In genomic region chr4:5452156-5452555, GRCh38 we compare ENCODE assay signal across 23 cellular contexts.
"Had no signal": no experiment of that assay in that cellular context is flagged by ENCODE, and none has a peak within 500 bp of the region (broad histone marks: within the 10 kb centered on the region; RNA-seq: fewer than 3 reads in every experiment).

No MANE protein-coding gene starts in this region.

- H3K36me3 Mint-ChIP-seq: naive thymus-derived CD8-positive, alpha-beta T cell; stimulated activated naive B cell treated with anti-CD40 and anti-IgM and Interleukin-4, amounts not matched to agents 10 μg/mL and 1 μg/mL and 100 μg/mL, for 72 hours had no signal

- H3K27ac ChIP-seq: dorsolateral prefrontal cortex, epithelial cell of prostate, gastrocnemius medialis, left lung, ovary, psoas muscle, sigmoid colon, thoracic aorta, tibial nerve had no signal

- H3K4me1 ChIP-seq: gastrocnemius medialis, left lung, psoas muscle, sigmoid colon, tibial nerve had no signal

- H3K9me3 ChIP-seq: gastrocnemius medialis, left lung, ovary, psoas muscle, sigmoid colon, thoracic aorta, tibial nerve had no signal

- H3K4me3 ChIP-seq: dorsolateral prefrontal cortex, gastrocnemius medialis, left lung, ovary, psoas muscle, sigmoid colon, thoracic aorta, tibial nerve had no signal

- H3K27ac Mint-ChIP-seq: naive thymus-derived CD8-positive, alpha-beta T cell; nephron progenitor cell; stimulated activated naive B cell treated with anti-CD40 and anti-IgM and Interleukin-4, amounts not matched to agents 10 μg/mL and 1 μg/mL and 100 μg/mL, for 72 hours; stimulated activated naive CD8-positive, alpha-beta T cell treated with anti-CD3 and anti-CD28 coated beads, Interleukin-15, Interleukin-2, amounts not matched to agents 100 ng/mL and 50 ng/mL, for 24 hours had no signal

- DNase-seq: cerebellar nuclear complex; dorsolateral prefrontal cortex; effector CD4-positive, alpha-beta T cell; foreskin fibroblast; gastrocnemius medialis; kidney; left lung; mesendoderm; naive thymus-derived CD8-positive, alpha-beta T cell; nephron progenitor cell; occipital lobe; ovary; psoas muscle; right cardiac atrium; sigmoid colon; stimulated activated CD4-positive, alpha-beta T cell treated with anti-CD3 and anti-CD28 coated beads, Interleukin-15, amount 100 ng/mL, for 24 hours; stimulated activated CD4-positive, alpha-beta T cell treated with anti-CD3 and anti-CD28 coated beads, Interleukin-2, amount 100 ng/mL, for 48 hours; stimulated activated naive B cell treated with anti-CD40 and anti-IgM and Interleukin-4, amounts not matched to agents 10 μg/mL and 1 μg/mL and 100 μg/mL, for 72 hours had no signal

- ATAC-seq: esophagus mucosa; gastrocnemius medialis; left lung; naive thymus-derived CD8-positive, alpha-beta T cell; psoas muscle; right cardiac atrium; stimulated activated naive B cell treated with anti-CD40 and anti-IgM and Interleukin-4, amounts not matched to agents 10 μg/mL and 1 μg/mL and 100 μg/mL, for 72 hours had no signal

- H3K4me3 Mint-ChIP-seq: naive thymus-derived CD8-positive, alpha-beta T cell; nephron progenitor cell; stimulated activated naive B cell treated with anti-CD40 and anti-IgM and Interleukin-4, amounts not matched to agents 10 μg/mL and 1 μg/mL and 100 μg/mL, for 72 hours; stimulated activated naive CD8-positive, alpha-beta T cell treated with anti-CD3 and anti-CD28 coated beads, Interleukin-15, Interleukin-2, amounts not matched to agents 100 ng/mL and 50 ng/mL, for 24 hours had no signal

- H3K36me3 ChIP-seq: gastrocnemius medialis, left lung, ovary, sigmoid colon, thoracic aorta, tibial nerve had no signal

- H3K9me3 Mint-ChIP-seq: nephron progenitor cell; stimulated activated naive B cell treated with anti-CD40 and anti-IgM and Interleukin-4, amounts not matched to agents 10 μg/mL and 1 μg/mL and 100 μg/mL, for 72 hours; stimulated activated naive CD8-positive, alpha-beta T cell treated with anti-CD3 and anti-CD28 coated beads, Interleukin-15, Interleukin-2, amounts not matched to agents 100 ng/mL and 50 ng/mL, for 24 hours had no signal

- H3K4me1 Mint-ChIP-seq: naive thymus-derived CD8-positive, alpha-beta T cell; nephron progenitor cell; stimulated activated naive B cell treated with anti-CD40 and anti-IgM and Interleukin-4, amounts not matched to agents 10 μg/mL and 1 μg/mL and 100 μg/mL, for 72 hours had no signal

- H3K27me3 Mint-ChIP-seq: naive thymus-derived CD8-positive, alpha-beta T cell; stimulated activated naive B cell treated with anti-CD40 and anti-IgM and Interleukin-4, amounts not matched to agents 10 μg/mL and 1 μg/mL and 100 μg/mL, for 72 hours; stimulated activated naive CD8-positive, alpha-beta T cell treated with anti-CD3 and anti-CD28 coated beads, Interleukin-15, Interleukin-2, amounts not matched to agents 100 ng/mL and 50 ng/mL, for 24 hours had no signal

- H3K27me3 ChIP-seq: gastrocnemius medialis, left lung, ovary, sigmoid colon, tibial nerve had no signal
